14 cellular contexts compared by ENCODE assay signal in genomic region chr1:95532335-95532734, GRCh38.
"Had no signal": no experiment of that assay in that cellular context is flagged by ENCODE, and none has a peak within 500 bp of the region (broad histone marks: within the 10 kb centered on the region; RNA-seq: fewer than 3 reads in every experiment).

No MANE protein-coding gene starts in this region.

- H3K27me3 Mint-ChIP-seq: activated CD4-positive, alpha-beta memory T cell treated with anti-CD3 and anti-CD28 coated beads, Interleukin-2, amount 10 ng/mL, durations not matched to agents 7 days and 5 days; activated CD4-positive, alpha-beta T cell treated with anti-CD3 and anti-CD28 coated beads for 36 hours; activated naive CD8-positive, alpha-beta T cell treated with anti-CD3 and anti-CD28 coated beads, Interleukin-2, amount 10 ng/mL, durations not matched to agents 7 days and 5 days; stimulated activated naive CD8-positive, alpha-beta T cell treated with anti-CD3 and anti-CD28 coated beads, Interleukin-15, Interleukin-2, amounts not matched to agents 100 ng/mL and 50 ng/mL, for 24 hours had no signal

- H3K36me3 Mint-ChIP-seq: activated naive CD8-positive, alpha-beta T cell treated with anti-CD3 and anti-CD28 coated beads, Interleukin-2, amount 10 ng/mL, durations not matched to agents 7 days and 5 days had no signal

- H3K27ac ChIP-seq: esophagus squamous epithelium, upper lobe of left lung had no signal

- H3K27ac Mint-ChIP-seq: activated CD4-positive, alpha-beta memory T cell treated with anti-CD3 and anti-CD28 coated beads, Interleukin-2, amount 10 ng/mL, durations not matched to agents 7 days and 5 days; activated CD4-positive, alpha-beta T cell treated with anti-CD3 and anti-CD28 coated beads for 36 hours; activated naive CD8-positive, alpha-beta T cell treated with anti-CD3 and anti-CD28 coated beads, Interleukin-2, amount 10 ng/mL, durations not matched to agents 7 days and 5 days; nephron progenitor cell; stimulated activated naive CD8-positive, alpha-beta T cell treated with anti-CD3 and anti-CD28 coated beads, Interleukin-15, Interleukin-2, amounts not matched to agents 100 ng/mL and 50 ng/mL, for 24 hours had no signal

- H3K9me3 ChIP-seq: esophagus squamous epithelium, upper lobe of left lung had no signal

- ATAC-seq: activated CD4-positive, alpha-beta T cell treated with anti-CD3 and anti-CD28 coated beads for 36 hours; left ventricle myocardium superior had no signal

- H3K4me3 ChIP-seq: esophagus squamous epithelium, upper lobe of left lung had no signal

- H3K9me3 Mint-ChIP-seq: activated naive CD8-positive, alpha-beta T cell treated with anti-CD3 and anti-CD28 coated beads, Interleukin-2, amount 10 ng/mL, durations not matched to agents 7 days and 5 days; nephron progenitor cell had no signal

- H3K4me1 Mint-ChIP-seq: activated CD4-positive, alpha-beta memory T cell treated with anti-CD3 and anti-CD28 coated beads, Interleukin-2, amount 10 ng/mL, durations not matched to agents 7 days and 5 days; activated CD4-positive, alpha-beta T cell treated with anti-CD3 and anti-CD28 coated beads for 36 hours; activated naive CD8-positive, alpha-beta T cell treated with anti-CD3 and anti-CD28 coated beads, Interleukin-2, amount 10 ng/mL, durations not matched to agents 7 days and 5 days had no signal

- H3K4me3 Mint-ChIP-seq: activated CD4-positive, alpha-beta memory T cell treated with anti-CD3 and anti-CD28 coated beads, Interleukin-2, amount 10 ng/mL, durations not matched to agents 7 days and 5 days; activated CD4-positive, alpha-beta T cell treated with anti-CD3 and anti-CD28 coated beads for 36 hours; activated naive CD8-positive, alpha-beta T cell treated with anti-CD3 and anti-CD28 coated beads, Interleukin-2, amount 10 ng/mL, durations not matched to agents 7 days and 5 days; nephron progenitor cell; stimulated activated naive CD8-positive, alpha-beta T cell treated with anti-CD3 and anti-CD28 coated beads, Interleukin-15, Interleukin-2, amounts not matched to agents 100 ng/mL and 50 ng/mL, for 24 hours had no signal

- H3K4me1 ChIP-seq: esophagus squamous epithelium, upper lobe of left lung had no signal

- DNase-seq: activated CD4-positive, alpha-beta memory T cell treated with anti-CD3 and anti-CD28 coated beads, Interleukin-2, amount 10 ng/mL, durations not matched to agents 7 days and 5 days; activated CD4-positive, alpha-beta T cell treated with anti-CD3 and anti-CD28 coated beads for 36 hours; activated CD8-positive, alpha-beta memory T cell treated with anti-CD3 and anti-CD28 coated beads, Interleukin-2, amount 50 U/mL, for 4 hours; activated naive CD8-positive, alpha-beta T cell treated with anti-CD3 and anti-CD28 coated beads, Interleukin-2, amount 10 ng/mL, durations not matched to agents 7 days and 5 days; anterior cingulate cortex; esophagus squamous epithelium; foreskin fibroblast; left ventricle myocardium superior; mesenchymal stem cell; nephron progenitor cell; stimulated activated CD4-positive, alpha-beta T cell treated with anti-CD3 and anti-CD28 coated beads, Interleukin-2, amount 100 ng/mL, for 48 hours; T-helper 9 cell; upper lobe of left lung had no signal

- H3K27me3 ChIP-seq: esophagus squamous epithelium, upper lobe of left lung had no signal

- H3K36me3 ChIP-seq: esophagus squamous epithelium, upper lobe of left lung had no signal
